15 cellular contexts compared by ENCODE assay signal in the genomic region with DNA sequence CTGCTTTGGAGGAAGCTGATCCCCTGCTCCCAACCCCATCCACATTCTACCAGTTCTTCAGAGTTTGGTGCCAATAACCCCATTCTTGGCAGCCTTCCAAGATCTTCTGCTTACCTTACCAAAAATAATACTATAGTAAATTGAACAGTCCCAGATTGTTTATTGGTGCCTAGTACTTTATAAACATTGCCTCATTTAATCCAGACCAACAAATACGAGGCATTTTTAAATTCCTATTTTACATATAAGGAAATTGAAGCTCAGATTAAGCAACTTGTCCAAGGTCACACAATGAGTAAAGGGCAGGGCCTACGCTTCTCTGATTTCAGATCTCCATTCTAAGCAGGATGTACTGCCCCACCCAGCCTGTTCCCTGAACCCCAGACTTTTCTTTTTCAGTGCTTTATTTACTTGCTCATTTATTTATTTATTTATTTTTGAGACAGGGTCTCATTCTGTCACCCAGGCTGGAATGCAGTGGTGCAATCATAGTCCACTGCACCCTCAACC. TPM values are rescaled to one million over a fixed set of nuclear protein-coding genes. Genes with fewer than 3 reads are reported as not detected.
DNase-seq lines count a peak whose midpoint lies in the region; ATAC-seq lines count a peak whose summit lies in the region.
"Had no signal": no experiment of that assay in that cellular context is flagged by ENCODE, and none has a peak within 500 bp of the region (broad histone marks: within the 10 kb centered on the region; RNA-seq: fewer than 3 reads in every experiment).

No MANE protein-coding gene starts in this region.

- ATAC-seq in esophagus mucosa (peak; percentile 62), right cardiac atrium (no peak), GM21515 (IDR thresholded peaks at IDR 0.05; ENCODE audit: unreplicated experiment) (no peak), GM18861 (IDR thresholded peaks at IDR 0.05; ENCODE audit: unreplicated experiment) (no peak)

- no peaks in the 10 kb centered on the region for H3K27me3 ChIP-seq in right cardiac atrium (ENCODE audit: control insufficient read depth, insufficient read depth)
- H3K27me3 ChIP-seq: ovary, vagina had no signal

- intact Hi-C loops in right cardiac atrium (cut with DNase I), result no loop called here

- 61% methylated on average over 2 of the region's 2 CpGs for WGBS in right cardiac atrium

- no peak overlapping the region for H3K4me3 ChIP-seq in right cardiac atrium (ENCODE audit: low read length)
- H3K4me3 ChIP-seq: HAP-1, ovary, vagina had no signal

- H3K9me3 ChIP-seq in right cardiac atrium (ENCODE audit: control insufficient read depth, low read length), result no peaks in the 10 kb centered on the region
- H3K9me3 ChIP-seq: HAP-1, ovary, vagina had no signal

- H3K27ac ChIP-seq in right cardiac atrium (ENCODE audit: low read length), result no peak overlapping the region
- H3K27ac ChIP-seq: brain microvascular endothelial cell, ovary, vagina had no signal

- DNase-seq in COR-L47 (lab: John Stamatoyannopoulos, UW) (peak; percentile 88), NCI-H1417 treated with DMSO at 0.1 percent for 48 hours (lab: John Stamatoyannopoulos, UW) (peak; percentile 49), NCI-H526 treated with DMSO at 0.1 percent for 48 hours (lab: John Stamatoyannopoulos, UW) (peak; percentile 35), right cardiac atrium (no peak), ureter (ENCODE audit: low spot score) (no peak)
- DNase-seq: activated naive CD4-positive, alpha-beta T cell treated with anti-CD3 and anti-CD28 coated beads, Interleukin-2, amount 50 U/mL, for 16 hours; brain microvascular endothelial cell; KBM-7; ovary; stimulated activated naive CD4-positive, alpha-beta T cell treated with Interleukin-2 at 50 U/mL for 16 hours had no signal

- H3K4me1 ChIP-seq in right cardiac atrium (ENCODE audit: control insufficient read depth, insufficient read depth, low read length), result no peaks in the 10 kb centered on the region
- H3K4me1 ChIP-seq: HAP-1, vagina had no signal

RNA-seq across cellular contexts. Expression of a gene that starts 33.0 kb away (rescaled TPM):
- 5.4 TPM for total RNA-seq in esophagus mucosa
- 10 to 100 TPM in 2 of 4 donors, 1 to 10 TPM in 2; 9.3 to 16.4 (median 10.0) TPM for total RNA-seq in right cardiac atrium
- 14.8 TPM for polyA plus RNA-seq in right cardiac atrium
- 0.73 TPM for total RNA-seq in ureter

Comparison
In these comparisons a context has a peak if more than half of its experiments do, and no peak if none do; other contexts are left out.
1. DNase-seq: peak in COR-L47 (single experiment), NCI-H1417 treated with DMSO at 0.1 percent for 48 hours (single experiment) and NCI-H526 treated with DMSO at 0.1 percent for 48 hours (single experiment); none in right cardiac atrium (0 of 3) and ureter (single experiment).